In genomic region chr6:125149256-125150144, GRCh38 we compare ENCODE assay signal across 16 cellular contexts. TPM values are rescaled to one million over a fixed set of nuclear protein-coding genes. Genes with fewer than 3 reads are reported as not detected.
DNase-seq lines count a peak whose midpoint lies in the region; ATAC-seq and TF ChIP-seq lines count a peak whose summit lies in the region.
"Had no signal": no experiment of that assay in that cellular context is flagged by ENCODE, and none has a peak within 500 bp of the region (broad histone marks: within the 10 kb centered on the region; RNA-seq: fewer than 3 reads in every experiment).

No MANE protein-coding gene starts in this region.

- no peaks in the 10 kb centered on the region for H3K4me1 ChIP-seq in right lobe of liver
- H3K4me1 ChIP-seq: SJCRH30 had no signal

- H3K27ac ChIP-seq in right lobe of liver: no peak overlapping the region
- no peak overlapping the region for H3K27ac ChIP-seq in substantia nigra (ENCODE audit: low read depth, low read length, poor library complexity, severe bottlenecking)
- H3K27ac ChIP-seq: SJCRH30 had no signal

- H3K36me3 ChIP-seq in kidney epithelial cell (ENCODE audit: control insufficient read depth, insufficient read depth, low read length) (no peaks in the 10 kb centered on the region), right lobe of liver (no peaks in the 10 kb centered on the region)
- H3K36me3 ChIP-seq: MG63, SJCRH30 had no signal

- WGBS in right lobe of liver (ENCODE audit: insufficient coverage, low coverage, low lambda C conversion rate, missing lambda C conversion rate): 66% methylated on average over 7 of the region's 7 CpGs

- H3K27me3 ChIP-seq in kidney epithelial cell (ENCODE audit: control insufficient read depth, insufficient read depth, low read length) (no peaks in the 10 kb centered on the region), right lobe of liver (no peaks in the 10 kb centered on the region)
- H3K27me3 ChIP-seq: MG63, SJCRH30 had no signal

- in situ Hi-C loops in astrocyte of the spinal cord (cut with HindIII; ENCODE audit: low sequenced_read_pairs): no loop called here

- no peak for ATAC-seq in GM19467 (IDR thresholded peaks at IDR 0.05; ENCODE audit: unreplicated experiment)
- no peak for ATAC-seq in right lobe of liver
- ATAC-seq: naive thymus-derived CD4-positive, alpha-beta T cell had no signal

- TF ChIP-seq CTCF in astrocyte of the spinal cord (IDR thresholded peaks at IDR 0.05; ENCODE audit: low read depth, low read length): no peak
- no peak for TF ChIP-seq CTCF in kidney epithelial cell (IDR thresholded peaks at IDR 0.05; ENCODE audit: insufficient read depth, low read length, poor library complexity, severe bottlenecking)
- no peak for TF ChIP-seq CTCF in right lobe of liver (IDR thresholded peaks at IDR 0.05)

- no peaks in the 10 kb centered on the region for H3K9me3 ChIP-seq in right lobe of liver
- H3K9me3 ChIP-seq: MG63, SJCRH30 had no signal

- intact Hi-C loops in right lobe of liver (cut with DNase I): no loop called here

- peak; percentile 74 for DNase-seq in A172 (ENCODE audit: low spot score)
- peak; percentile 40 for DNase-seq in HPDE6-E6E7 (ENCODE audit: extremely low spot score)
- peak; percentile 89 for DNase-seq in astrocyte of the spinal cord (ENCODE audit: low read depth, low spot score)
- DNase-seq in kidney epithelial cell (ENCODE audit: low read depth): peak; percentile 51
- no peak for DNase-seq in right lobe of liver
- no peak for DNase-seq in stimulated activated naive CD4-positive, alpha-beta T cell treated with Interleukin-2 at 50 U/mL for 16 hours (lab: John Stamatoyannopoulos, UW)
- no peak for DNase-seq in substantia nigra (lab: John Stamatoyannopoulos, UW)
- DNase-seq: anterior cingulate cortex; DMS79 treated with DMSO at 0.1 percent for 48 hours; erythroblast; MG63; naive thymus-derived CD4-positive, alpha-beta T cell; NCI-H524; SJCRH30; stimulated activated CD8-positive, alpha-beta memory T cell treated with anti-CD3 and anti-CD28 coated beads, Interleukin-4, amount 100 ng/mL, for 48 hours had no signal

- no peak for TF ChIP-seq POLR2A in right lobe of liver (IDR thresholded peaks at IDR 0.05)

- H3K4me3 ChIP-seq in astrocyte of the spinal cord (ENCODE audit: low read depth, low read length) (no peak overlapping the region), kidney epithelial cell (ENCODE audit: low read depth, low read length) (no peak overlapping the region), right lobe of liver (no peak overlapping the region)
- H3K4me3 ChIP-seq: MG63, SJCRH30 had no signal

RNA-seq across cellular contexts. Expression of gene TPD52L1, which starts 4.1 kb away (rescaled TPM):
- 2.9 and 3.2 TPM in 2 replicates for total RNA-seq in A172 (2014; rRNA removed; shearing (Covaris generic))
- total RNA-seq in kidney epithelial cell (57.7 and 63.3 TPM in 2 replicates), right lobe of liver (100 to 1,000 TPM in 2 of 6 experiments, 10 to 100 TPM in 4; 36.8 to 119 (median 47.7) TPM)
- total RNA-seq: SJCRH30 had no signal

Comparison
In these comparisons a context has a peak if more than half of its experiments do, and no peak if none do; other contexts are left out.
1. DNase-seq: peak in A172 (single experiment), HPDE6-E6E7 (single experiment), astrocyte of the spinal cord (single experiment) and kidney epithelial cell (single experiment); none in right lobe of liver (0 of 3), stimulated activated naive CD4-positive, alpha-beta T cell treated with Interleukin-2 at 50 U/mL for 16 hours (single experiment) and substantia nigra (0 of 49).